7 cellular contexts compared by ENCODE assay signal in genomic region chr18:13158428-13158827, GRCh38.
"Had no signal": no experiment of that assay in that cellular context is flagged by ENCODE, and none has a peak within 500 bp of the region (broad histone marks: within the 10 kb centered on the region; RNA-seq: fewer than 3 reads in every experiment).

No MANE protein-coding gene starts in this region.

- H3K27ac Mint-ChIP-seq: IgD-negative memory B cell had no signal

- H3K27ac ChIP-seq: HL-60 had no signal

- DNase-seq: IMR-90, KBM-7, KG1 had no signal

- H3K4me3 ChIP-seq: K562 had no signal

- FAIRE-seq: HTR-8/SVneo, K562 had no signal

- ATAC-seq: K562 had no signal
